10 cellular contexts compared by ENCODE assay signal in the genomic region with DNA sequence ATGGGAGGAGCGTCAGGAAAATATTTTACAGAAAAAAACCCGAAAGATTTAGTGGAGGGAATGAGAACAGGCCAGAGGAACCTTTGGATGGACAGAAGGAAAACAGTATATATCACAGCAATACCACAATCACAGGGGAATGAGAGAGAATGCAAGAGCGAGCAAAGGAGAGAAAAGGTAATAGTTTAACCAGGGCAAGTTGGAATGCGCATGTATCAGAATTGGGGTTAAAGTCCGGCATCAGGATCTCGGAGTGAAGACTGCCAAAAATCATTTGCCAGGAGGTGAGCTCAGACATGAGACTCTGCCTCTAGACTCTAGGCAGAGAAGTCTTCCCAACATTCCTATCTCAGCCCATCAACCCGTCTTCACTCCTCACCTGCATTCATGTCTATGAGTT. TPM values are rescaled to one million over a fixed set of nuclear protein-coding genes. Genes with fewer than 3 reads are reported as not detected.
A peak's percentile ranks its signal among the peaks of the same experiment; 100 is the strongest.
DNase-seq lines count a peak whose midpoint lies in the region; ATAC-seq and TF ChIP-seq lines count a peak whose summit lies in the region.
"Had no signal": no experiment of that assay in that cellular context is flagged by ENCODE, and none has a peak within 500 bp of the region (broad histone marks: within the 10 kb centered on the region; RNA-seq: fewer than 3 reads in every experiment).

No MANE protein-coding gene starts in this region.

- no peak for TF ChIP-seq POLR2A in esophagus muscularis mucosa (IDR thresholded peaks at IDR 0.05; ENCODE audit: low read depth)
- no peak for TF ChIP-seq POLR2A in uterus (IDR thresholded peaks at IDR 0.05)

- no peak overlapping the region for H3K4me3 ChIP-seq in right atrium auricular region
- no peak overlapping the region for H3K4me3 ChIP-seq in esophagus muscularis mucosa
- H3K4me3 ChIP-seq in uterus, result no peak overlapping the region
- H3K4me3 ChIP-seq: K562 had no signal

- H3K4me1 Mint-ChIP-seq in nephron progenitor cell, result peaks cover 54% of the 10 kb centered on the region

- WGBS in esophagus muscularis mucosa, result 72% methylated on average over 7 of the region's 7 CpGs

- in situ Hi-C loops in GM13976 (cut with MboI; ENCODE audit: low sequenced_read_pairs, unreplicated experiment), result no loop called here

- intact Hi-C loops in left ventricle myocardium superior (cut with micrococcal nuclease) (loop anchor here (5.0 to 10.0 kb wide), 2 partner anchors 48 to 111 kb away; a partner anchor contains a TSS), esophagus muscularis mucosa (cut with DNase I) (loop anchor here (2.0 to 10.0 kb wide), 2 partner anchors 33 to 111 kb away; a partner anchor contains a TSS), uterus (cut with DNase I; ENCODE audit: low total_unique reads) (loop anchor here (10.0 kb wide), 1 partner anchor 51 kb away; a partner anchor contains a TSS)

- no peaks in the 10 kb centered on the region for H3K9me3 ChIP-seq in right atrium auricular region
- no peaks in the 10 kb centered on the region for H3K9me3 ChIP-seq in esophagus muscularis mucosa
- H3K9me3 ChIP-seq in uterus, result no peaks in the 10 kb centered on the region

- H3K27ac ChIP-seq in right atrium auricular region, result peak overlapping the region; percentile 38 to 66
- peak overlapping the region; percentile 73 to 83 (median 82) for H3K27ac ChIP-seq in esophagus muscularis mucosa (replicated peaks in 1 of 4)
- peak overlapping the region; percentile 77 to 78 for H3K27ac ChIP-seq in uterus

- H3K36me3 Mint-ChIP-seq in nephron progenitor cell (ENCODE audit: low read depth), result peaks cover 73% of the 10 kb centered on the region

- peaks cover 0 to 62% of the 10 kb centered on the region in 2 donors for H3K4me1 ChIP-seq in right atrium auricular region
- peaks cover 69 to 85% (median 74%) of the 10 kb centered on the region in 4 donors for H3K4me1 ChIP-seq in esophagus muscularis mucosa
- peaks cover 0 to 10% of the 10 kb centered on the region in 2 donors for H3K4me1 ChIP-seq in uterus

- H3K4me3 Mint-ChIP-seq in nephron progenitor cell, result peak overlapping the region; percentile 41
- H3K4me3 Mint-ChIP-seq: activated CD8-positive, alpha-beta memory T cell treated with anti-CD3 and anti-CD28 coated beads, Interleukin-2, amount 10 ng/mL, durations not matched to agents 7 days and 5 days had no signal

- DNase-seq in right atrium auricular region (ENCODE audit: low spot score) (no peak), left ventricle myocardium superior (no peak), esophagus muscularis mucosa (ENCODE audit: extremely low spot score) (no peak), nephron progenitor cell (no peak), uterus (no peak), GM13976 (ENCODE audit: low spot score) (no peak)
- DNase-seq: activated CD8-positive, alpha-beta memory T cell treated with anti-CD3 and anti-CD28 coated beads, Interleukin-2, amount 10 ng/mL, durations not matched to agents 7 days and 5 days had no signal

- H3K27ac Mint-ChIP-seq in nephron progenitor cell, result peak overlapping the region; percentile 98

- ATAC-seq in left ventricle myocardium superior (no peak), GM19452 (IDR thresholded peaks at IDR 0.05; ENCODE audit: unreplicated experiment) (no peak), HG03469 (IDR thresholded peaks at IDR 0.05; ENCODE audit: unreplicated experiment) (no peak)
- ATAC-seq: activated CD8-positive, alpha-beta memory T cell treated with anti-CD3 and anti-CD28 coated beads, Interleukin-2, amount 10 ng/mL, durations not matched to agents 7 days and 5 days had no signal

- peaks cover 6% of the 10 kb centered on the region for H3K27me3 Mint-ChIP-seq in nephron progenitor cell (ENCODE audit: low read depth, poor library complexity)
- H3K27me3 Mint-ChIP-seq: activated CD8-positive, alpha-beta memory T cell treated with anti-CD3 and anti-CD28 coated beads, Interleukin-2, amount 10 ng/mL, durations not matched to agents 7 days and 5 days had no signal

- TF ChIP-seq CTCF in right atrium auricular region (IDR thresholded peaks at IDR 0.05) (no peak), esophagus muscularis mucosa (IDR thresholded peaks at IDR 0.05) (no peak), nephron progenitor cell (IDR thresholded peaks at IDR 0.05) (no peak), uterus (IDR thresholded peaks at IDR 0.05) (no peak), GM13976 (IDR thresholded peaks at IDR 0.05; ENCODE audit: borderline replicate concordance, control extremely low read depth, extremely low read depth, insufficient read depth, missing control alignments) (no peak)

- H3K27me3 ChIP-seq in right atrium auricular region, result no peaks in the 10 kb centered on the region
- no peaks in the 10 kb centered on the region for H3K27me3 ChIP-seq in esophagus muscularis mucosa
- H3K27me3 ChIP-seq in uterus, result no peaks in the 10 kb centered on the region

- peaks cover 44% of the 10 kb centered on the region for H3K36me3 ChIP-seq in right atrium auricular region
- peaks cover 0 to 54% (median 29%) of the 10 kb centered on the region in 4 donors for H3K36me3 ChIP-seq in esophagus muscularis mucosa
- H3K36me3 ChIP-seq in uterus, result no peaks in the 10 kb centered on the region

- no peaks in the 10 kb centered on the region for H3K9me3 Mint-ChIP-seq in nephron progenitor cell

- no peak for TF ChIP-seq EP300 in esophagus muscularis mucosa (IDR thresholded peaks at IDR 0.05)

RNA-seq across cellular contexts. Expression of a gene that starts 36.8 kb away (rescaled TPM):
- total RNA-seq in right atrium auricular region, result 1 to 10 TPM; 1.4 to 1.7 TPM
- 3.2 TPM for total RNA-seq in left ventricle myocardium superior
- 1 to 10 TPM in 3 of 4 donors, under 1 TPM in 1; 0.71 to 3.7 (median 1.4) TPM for total RNA-seq in esophagus muscularis mucosa
- 1 to 10 TPM in 3 of 4 donors, under 1 TPM in 1; under 0.01 to 7.5 (median 3.4) TPM for total RNA-seq in uterus
- total RNA-seq: activated CD8-positive, alpha-beta memory T cell treated with anti-CD3 and anti-CD28 coated beads, Interleukin-2, amount 10 ng/mL, durations not matched to agents 7 days and 5 days; K562 had no signal

RNA-seq across cellular contexts. Expression of a gene that starts 40.8 kb away (rescaled TPM):
- total RNA-seq in right atrium auricular region (1 to 10 TPM; 1.5 to 1.7 TPM), left ventricle myocardium superior (2.5 TPM), esophagus muscularis mucosa (1 to 10 TPM in 3 of 4 donors, under 1 TPM in 1; 0.91 to 3.3 (median 2.0) TPM), uterus (1 to 10 TPM; 2.9 to 8.0 (median 6.7) TPM)
- total RNA-seq: activated CD8-positive, alpha-beta memory T cell treated with anti-CD3 and anti-CD28 coated beads, Interleukin-2, amount 10 ng/mL, durations not matched to agents 7 days and 5 days had no signal

RNA-seq across cellular contexts. Expression of a gene that starts 49.9 kb away (rescaled TPM):
- total RNA-seq in right atrium auricular region (10 to 100 TPM; 24.1 to 38.3 TPM), left ventricle myocardium superior (13.4 TPM), esophagus muscularis mucosa (10 to 100 TPM; 56.5 to 81.1 (median 65.5) TPM), uterus (100 to 1,000 TPM in 3 of 4 donors, 10 to 100 TPM in 1; 25.9 to 146 (median 123) TPM)
- total RNA-seq: activated CD8-positive, alpha-beta memory T cell treated with anti-CD3 and anti-CD28 coated beads, Interleukin-2, amount 10 ng/mL, durations not matched to agents 7 days and 5 days had no signal
